8 cellular contexts compared by ENCODE assay signal in genomic region chr10:69334258-69335062, GRCh38. TPM values are rescaled to one million over a fixed set of nuclear protein-coding genes. Genes with fewer than 3 reads are reported as not detected.
A peak's percentile ranks its signal among the peaks of the same experiment; 100 is the strongest.
DNase-seq lines count a peak whose midpoint lies in the region; ATAC-seq and TF ChIP-seq lines count a peak whose summit lies in the region.

No MANE protein-coding gene starts in this region.

- TF ChIP-seq CTCF in C4-2B (conservative IDR thresholded peaks at IDR 0.05) (no peak), nephron progenitor cell (IDR thresholded peaks at IDR 0.05) (no peak)

- H3K27ac ChIP-seq in C4-2B, result peak overlapping the region; percentile 54
- peak overlapping the region; percentile 22 for H3K27ac ChIP-seq in duodenal mucosa (ENCODE audit: low read depth, low read length)

- H3K9ac ChIP-seq in NT2/D1 (ENCODE audit: insufficient read length, low read depth), result peak overlapping the region; percentile 74
- peak overlapping the region in 1 of 2 donors; percentile 5 for H3K9ac ChIP-seq in duodenal mucosa (ENCODE audit: low read depth in 1 of 2, low read length in 2 of 2)

- H3K27me3 Mint-ChIP-seq in nephron progenitor cell (ENCODE audit: low read depth, poor library complexity), result no peaks in the 10 kb centered on the region

- H3K36me3 ChIP-seq in NT2/D1 (ENCODE audit: insufficient read depth, insufficient read length, low read length) (peaks cover 30% of the 10 kb centered on the region), duodenal mucosa (ENCODE audit: control insufficient read depth in 1 of 2, insufficient read depth in 2 of 2, low read length in 2 of 2) (no peaks in the 10 kb centered on the region)

- H3K4me3 ChIP-seq in NT2/D1 (ENCODE audit: insufficient read length, low read depth) (no peak overlapping the region), duodenal mucosa (ENCODE audit: low read depth in 1 of 2, low read length in 2 of 2) (peak overlapping the region in 1 of 2 donors; percentile 24)

- H3K4me1 Mint-ChIP-seq in nephron progenitor cell, result peaks cover 47% of the 10 kb centered on the region

- DNase-seq in NT2/D1 (ENCODE audit: low read depth, low spot score) (no peak), nephron progenitor cell (no peak), H4 (ENCODE audit: low spot score) (no peak), T-helper 9 cell (no peak), SKM-1 treated with dmso at 0.1 percent for 144 hours (lab: John Stamatoyannopoulos, UW; ENCODE audit: unreplicated experiment) (no peak)

- H3K9me3 ChIP-seq in NT2/D1 (ENCODE audit: insufficient read depth, low read length) (no peaks in the 10 kb centered on the region), duodenal mucosa (ENCODE audit: control insufficient read depth in 1 of 2, low read length in 2 of 2) (no peaks in the 10 kb centered on the region)

- H3K4me3 Mint-ChIP-seq in nephron progenitor cell, result no peak overlapping the region

- H3K4me1 ChIP-seq in NT2/D1 (ENCODE audit: insufficient read depth, insufficient read length), result peaks cover 27% of the 10 kb centered on the region
- H3K4me1 ChIP-seq in duodenal mucosa (ENCODE audit: control insufficient read depth in 1 of 2, insufficient read depth in 2 of 2, low read length in 2 of 2), result peaks cover 11 to 40% of the 10 kb centered on the region in 2 donors

- no peak for ATAC-seq in GM19452 (IDR thresholded peaks at IDR 0.05; ENCODE audit: unreplicated experiment)

- H3K27me3 ChIP-seq in NT2/D1 (ENCODE audit: insufficient read depth, insufficient read length) (no peaks in the 10 kb centered on the region), duodenal mucosa (ENCODE audit: control insufficient read depth in 1 of 2, insufficient read depth in 2 of 2, low read length in 2 of 2) (no peaks in the 10 kb centered on the region)

- peak overlapping the region; percentile 75 for H3K27ac Mint-ChIP-seq in nephron progenitor cell

- no peaks in the 10 kb centered on the region for H3K36me3 Mint-ChIP-seq in nephron progenitor cell (ENCODE audit: low read depth)

- no peaks in the 10 kb centered on the region for H3K9me3 Mint-ChIP-seq in nephron progenitor cell

RNA-seq across cellular contexts. Expression of gene HK1, which starts 56.2 kb away (rescaled TPM):
- total RNA-seq in H4 (2014; rRNA removed; shearing (Covaris generic)), result 24.4 and 32.1 TPM in 2 replicates
